In the genomic region with DNA sequence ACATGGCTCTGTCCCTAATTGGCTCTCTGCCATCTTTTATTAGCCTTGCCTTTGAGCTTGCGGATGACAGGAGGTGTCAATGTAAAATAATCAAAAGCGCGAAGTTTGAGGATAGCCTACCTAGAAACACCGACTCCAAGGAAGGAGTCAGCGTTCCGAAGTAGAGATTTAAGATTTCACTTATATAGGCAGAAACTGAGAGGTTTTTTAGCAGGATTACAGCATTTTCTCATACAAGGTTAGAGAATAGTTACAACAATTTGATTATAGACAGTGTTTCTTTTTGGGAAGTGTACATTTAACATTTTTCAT, we compare ENCODE assay signal across 8 cellular contexts. TPM values are rescaled to one million over a fixed set of nuclear protein-coding genes. Genes with fewer than 3 reads are reported as not detected.
A peak's percentile ranks its signal among the peaks of the same experiment; 100 is the strongest.
DNase-seq lines count a peak whose midpoint lies in the region; ATAC-seq and TF ChIP-seq lines count a peak whose summit lies in the region.

No MANE protein-coding gene starts in this region.

- peaks cover 22% of the 10 kb centered on the region for H3K4me1 Mint-ChIP-seq in activated T-helper 2 cell treated with anti-CD3 and anti-CD28 coated beads, Interferon-gamma antibody, Interleukin-2, Interleukin-4, amounts not matched to agents 10 μg/mL and 5 μg/mL and 100 μg/mL, durations not matched to agents 14 hours and 24 hours and 36 hours (ENCODE audit: low read depth)

- H3K9me3 ChIP-seq in right lobe of liver = no peaks in the 10 kb centered on the region

- peaks cover 16% of the 10 kb centered on the region for H3K9me3 Mint-ChIP-seq in activated T-helper 2 cell treated with anti-CD3 and anti-CD28 coated beads, Interferon-gamma antibody, Interleukin-2, Interleukin-4, amounts not matched to agents 10 μg/mL and 5 μg/mL and 100 μg/mL, durations not matched to agents 14 hours and 24 hours and 36 hours

- H3K36me3 Mint-ChIP-seq in activated T-helper 2 cell treated with anti-CD3 and anti-CD28 coated beads, Interferon-gamma antibody, Interleukin-2, Interleukin-4, amounts not matched to agents 10 μg/mL and 5 μg/mL and 100 μg/mL, durations not matched to agents 14 hours and 24 hours and 36 hours (ENCODE audit: low read depth) = peaks cover 26% of the 10 kb centered on the region

- H3K4me3 Mint-ChIP-seq in activated T-helper 2 cell treated with anti-CD3 and anti-CD28 coated beads, Interferon-gamma antibody, Interleukin-2, Interleukin-4, amounts not matched to agents 10 μg/mL and 5 μg/mL and 100 μg/mL, durations not matched to agents 14 hours and 24 hours and 36 hours (ENCODE audit: low read depth) = peak overlapping the region; percentile 90

- H3K27ac Mint-ChIP-seq in activated T-helper 2 cell treated with anti-CD3 and anti-CD28 coated beads, Interferon-gamma antibody, Interleukin-2, Interleukin-4, amounts not matched to agents 10 μg/mL and 5 μg/mL and 100 μg/mL, durations not matched to agents 14 hours and 24 hours and 36 hours = peak overlapping the region; percentile 83

- peaks cover 0 to 8% (median 0%) of the 10 kb centered on the region in 4 donors for H3K36me3 ChIP-seq in right lobe of liver

- no peak for DNase-seq in activated T-helper 2 cell treated with anti-CD3 and anti-CD28 coated beads, Interferon-gamma antibody, Interleukin-2, Interleukin-4, amounts not matched to agents 10 μg/mL and 5 μg/mL and 100 μg/mL, durations not matched to agents 14 hours and 24 hours and 36 hours (ENCODE audit: low spot score)
- DNase-seq in right lobe of liver (no peak), kidney glomerular epithelial cell (lab: John Stamatoyannopoulos, UW) (no peak), MV-4-11 (lab: John Stamatoyannopoulos, UW) (no peak), NCI-H2081 treated with DMSO at 0.1 percent for 48 hours (lab: John Stamatoyannopoulos, UW) (no peak), superior temporal gyrus (ENCODE audit: extremely low spot score) (no peak)

- intact Hi-C loops in activated T-helper 2 cell treated with anti-CD3 and anti-CD28 coated beads, Interferon-gamma antibody, Interleukin-2, Interleukin-4, amounts not matched to agents 10 μg/mL and 5 μg/mL and 100 μg/mL, durations not matched to agents 14 hours and 24 hours and 36 hours (cut with micrococcal nuclease) = loop anchor here (1.0 to 10.0 kb wide), 7 partner anchors 41 to 452 kb away; a partner anchor contains a TSS
- intact Hi-C loops in right lobe of liver (cut with DNase I) = no loop called here

- H3K27me3 Mint-ChIP-seq in activated T-helper 2 cell treated with anti-CD3 and anti-CD28 coated beads, Interferon-gamma antibody, Interleukin-2, Interleukin-4, amounts not matched to agents 10 μg/mL and 5 μg/mL and 100 μg/mL, durations not matched to agents 14 hours and 24 hours and 36 hours (ENCODE audit: low read depth) = peaks cover 2% of the 10 kb centered on the region

- TF ChIP-seq POLR2A in right lobe of liver (IDR thresholded peaks at IDR 0.05) = no peak

- no peaks in the 10 kb centered on the region for H3K27me3 ChIP-seq in right lobe of liver

- H3K27ac ChIP-seq in right lobe of liver = no peak overlapping the region

- 0% methylated on average over 6 of the region's 6 CpGs for WGBS in right lobe of liver (ENCODE audit: insufficient coverage, low coverage, low lambda C conversion rate, missing lambda C conversion rate)

- ATAC-seq in GM18868 (IDR thresholded peaks at IDR 0.05; ENCODE audit: unreplicated experiment) (peak; percentile 20), HG02884 (IDR thresholded peaks at IDR 0.05; ENCODE audit: unreplicated experiment) (peak; percentile 22), right lobe of liver (peak in 3 of 4 donors; percentile 33 to 43 (median 41))

- H3K4me3 ChIP-seq in right lobe of liver = peak overlapping the region; percentile 91 to 96 (median 91)

- peaks cover 0 to 8% (median 3%) of the 10 kb centered on the region in 4 donors for H3K4me1 ChIP-seq in right lobe of liver

- no peak for TF ChIP-seq CTCF in right lobe of liver (IDR thresholded peaks at IDR 0.05)

RNA-seq across cellular contexts. Expression of a gene that starts 0.5 kb away (rescaled TPM):
- total RNA-seq in activated T-helper 2 cell treated with anti-CD3 and anti-CD28 coated beads, Interferon-gamma antibody, Interleukin-2, Interleukin-4, amounts not matched to agents 10 μg/mL and 5 μg/mL and 100 μg/mL, durations not matched to agents 14 hours and 24 hours and 36 hours = 11.9 and 13.3 TPM in 2 replicates
- 10 to 100 TPM in 2 of 6 experiments, 1 to 10 TPM in 4; 4.9 to 11.0 (median 7.9) TPM for total RNA-seq in right lobe of liver
